8 cellular contexts compared by ENCODE assay signal in genomic region chr5:80959768-80960442, GRCh38. TPM values are rescaled to one million over a fixed set of nuclear protein-coding genes. Genes with fewer than 3 reads are reported as not detected.
DNase-seq lines count a peak whose midpoint lies in the region; TF ChIP-seq lines count a peak whose summit lies in the region.

A gene with protein sequence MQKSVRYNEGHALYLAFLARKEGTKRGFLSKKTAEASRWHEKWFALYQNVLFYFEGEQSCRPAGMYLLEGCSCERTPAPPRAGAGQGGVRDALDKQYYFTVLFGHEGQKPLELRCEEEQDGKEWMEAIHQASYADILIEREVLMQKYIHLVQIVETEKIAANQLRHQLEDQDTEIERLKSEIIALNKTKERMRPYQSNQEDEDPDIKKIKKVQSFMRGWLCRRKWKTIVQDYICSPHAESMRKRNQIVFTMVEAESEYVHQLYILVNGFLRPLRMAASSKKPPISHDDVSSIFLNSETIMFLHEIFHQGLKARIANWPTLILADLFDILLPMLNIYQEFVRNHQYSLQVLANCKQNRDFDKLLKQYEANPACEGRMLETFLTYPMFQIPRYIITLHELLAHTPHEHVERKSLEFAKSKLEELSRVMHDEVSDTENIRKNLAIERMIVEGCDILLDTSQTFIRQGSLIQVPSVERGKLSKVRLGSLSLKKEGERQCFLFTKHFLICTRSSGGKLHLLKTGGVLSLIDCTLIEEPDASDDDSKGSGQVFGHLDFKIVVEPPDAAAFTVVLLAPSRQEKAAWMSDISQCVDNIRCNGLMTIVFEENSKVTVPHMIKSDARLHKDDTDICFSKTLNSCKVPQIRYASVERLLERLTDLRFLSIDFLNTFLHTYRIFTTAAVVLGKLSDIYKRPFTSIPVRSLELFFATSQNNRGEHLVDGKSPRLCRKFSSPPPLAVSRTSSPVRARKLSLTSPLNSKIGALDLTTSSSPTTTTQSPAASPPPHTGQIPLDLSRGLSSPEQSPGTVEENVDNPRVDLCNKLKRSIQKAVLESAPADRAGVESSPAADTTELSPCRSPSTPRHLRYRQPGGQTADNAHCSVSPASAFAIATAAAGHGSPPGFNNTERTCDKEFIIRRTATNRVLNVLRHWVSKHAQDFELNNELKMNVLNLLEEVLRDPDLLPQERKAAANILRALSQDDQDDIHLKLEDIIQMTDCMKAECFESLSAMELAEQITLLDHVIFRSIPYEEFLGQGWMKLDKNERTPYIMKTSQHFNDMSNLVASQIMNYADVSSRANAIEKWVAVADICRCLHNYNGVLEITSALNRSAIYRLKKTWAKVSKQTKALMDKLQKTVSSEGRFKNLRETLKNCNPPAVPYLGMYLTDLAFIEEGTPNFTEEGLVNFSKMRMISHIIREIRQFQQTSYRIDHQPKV (N-terminal part only) (plus strand): TSS chr5:80960363. CDS start chr5:80960739, 376 bp downstream.

- no peaks in the 10 kb centered on the region for H4K20me1 ChIP-seq in neural cell (ENCODE audit: insufficient read depth)

- no peak for TF ChIP-seq EP300 in neural cell (conservative IDR thresholded peaks at IDR 0.05; ENCODE audit: poor library complexity, severe bottlenecking)

- TF ChIP-seq RAD21 in neural cell (conservative IDR thresholded peaks at IDR 0.05) = no peak

- no peak within 1 kb of the TSS for H3K4me2 ChIP-seq in neural cell (ENCODE audit: low read length)

- TF ChIP-seq CTCF in BE2C (IDR thresholded peaks at IDR 0.05; ENCODE audit: low read depth, low read length) = no peak
- no peak for TF ChIP-seq CTCF in fibroblast of the aortic adventitia (IDR thresholded peaks at IDR 0.05; ENCODE audit: insufficient read depth, low read length)
- TF ChIP-seq CTCF in neural cell (IDR thresholded peaks at IDR 0.05; ENCODE audit: poor library complexity, severe bottlenecking) = peak; percentile 10

- H2AFZ ChIP-seq in neural cell (ENCODE audit: low read depth, low read length) = no peak within 1 kb of the TSS

- no peaks in the 10 kb centered on the region for H3F3A ChIP-seq in neural cell (ENCODE audit: insufficient read depth, low read length, poor library complexity, severe bottlenecking)

- H3K9ac ChIP-seq in neural cell (ENCODE audit: low read length) = no peak within 1 kb of the TSS

- no peaks in the 10 kb centered on the region for H3K79me2 ChIP-seq in neural cell (replicated peaks; ENCODE audit: insufficient read depth, low read length)

- no peaks in the 10 kb centered on the region for H3K36me3 ChIP-seq in BE2C
- H3K36me3 ChIP-seq in neural cell (ENCODE audit: insufficient read depth, low read length) = no peaks in the 10 kb centered on the region

- no peaks in the 10 kb centered on the region for H3K4me1 ChIP-seq in BE2C

- H3K9me2 ChIP-seq in neural cell (ENCODE audit: insufficient read depth, low read length) = no peaks in the 10 kb centered on the region

- no peak within 1 kb of the TSS for H3K27ac ChIP-seq in neural cell (ENCODE audit: low read length)

- H3K4me3 ChIP-seq in BE2C (ENCODE audit: low read depth, low read length) (peak within 1 kb of the TSS; percentile 29), fibroblast of the aortic adventitia (ENCODE audit: low read depth, low read length) (peak within 1 kb of the TSS; percentile 62), neural cell (ENCODE audit: low read length) (peak within 1 kb of the TSS; percentile 66)

- DNase-seq in BE2C (peak; percentile 51), NCI-H69 (lab: John Stamatoyannopoulos, UW) (peak; percentile 60), fibroblast of the aortic adventitia (ENCODE audit: low read depth) (peak; percentile 21), superior temporal gyrus (ENCODE audit: extremely low spot score) (peak; percentile 51), GF-D8 (lab: John Stamatoyannopoulos, UW) (no peak), NCI-H2107 (lab: John Stamatoyannopoulos, UW) (no peak)
- DNase-seq in activated T-helper 9 cell treated with anti-CD3 and anti-CD28 coated beads, Interleukin-2, amount 50 U/mL, for 16 hours (ENCODE audit: low read depth) = peak; percentile 28

- no peaks in the 10 kb centered on the region for H3K9me3 ChIP-seq in BE2C
- H3K9me3 ChIP-seq in neural cell (ENCODE audit: low read length) = no peaks in the 10 kb centered on the region

- H3K27me3 ChIP-seq in BE2C = peaks cover 79% of the 10 kb centered on the region
- peaks cover 76% of the 10 kb centered on the region for H3K27me3 ChIP-seq in neural cell (ENCODE audit: insufficient read depth, low read depth, low read length)

TF ChIP-seq in neural cell, 6 proteins besides CTCF, POLR2A, EP300 and RAD21:
- TF ChIP-seq, protein P1, sequence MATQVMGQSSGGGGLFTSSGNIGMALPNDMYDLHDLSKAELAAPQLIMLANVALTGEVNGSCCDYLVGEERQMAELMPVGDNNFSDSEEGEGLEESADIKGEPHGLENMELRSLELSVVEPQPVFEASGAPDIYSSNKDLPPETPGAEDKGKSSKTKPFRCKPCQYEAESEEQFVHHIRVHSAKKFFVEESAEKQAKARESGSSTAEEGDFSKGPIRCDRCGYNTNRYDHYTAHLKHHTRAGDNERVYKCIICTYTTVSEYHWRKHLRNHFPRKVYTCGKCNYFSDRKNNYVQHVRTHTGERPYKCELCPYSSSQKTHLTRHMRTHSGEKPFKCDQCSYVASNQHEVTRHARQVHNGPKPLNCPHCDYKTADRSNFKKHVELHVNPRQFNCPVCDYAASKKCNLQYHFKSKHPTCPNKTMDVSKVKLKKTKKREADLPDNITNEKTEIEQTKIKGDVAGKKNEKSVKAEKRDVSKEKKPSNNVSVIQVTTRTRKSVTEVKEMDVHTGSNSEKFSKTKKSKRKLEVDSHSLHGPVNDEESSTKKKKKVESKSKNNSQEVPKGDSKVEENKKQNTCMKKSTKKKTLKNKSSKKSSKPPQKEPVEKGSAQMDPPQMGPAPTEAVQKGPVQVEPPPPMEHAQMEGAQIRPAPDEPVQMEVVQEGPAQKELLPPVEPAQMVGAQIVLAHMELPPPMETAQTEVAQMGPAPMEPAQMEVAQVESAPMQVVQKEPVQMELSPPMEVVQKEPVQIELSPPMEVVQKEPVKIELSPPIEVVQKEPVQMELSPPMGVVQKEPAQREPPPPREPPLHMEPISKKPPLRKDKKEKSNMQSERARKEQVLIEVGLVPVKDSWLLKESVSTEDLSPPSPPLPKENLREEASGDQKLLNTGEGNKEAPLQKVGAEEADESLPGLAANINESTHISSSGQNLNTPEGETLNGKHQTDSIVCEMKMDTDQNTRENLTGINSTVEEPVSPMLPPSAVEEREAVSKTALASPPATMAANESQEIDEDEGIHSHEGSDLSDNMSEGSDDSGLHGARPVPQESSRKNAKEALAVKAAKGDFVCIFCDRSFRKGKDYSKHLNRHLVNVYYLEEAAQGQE (IDR thresholded peaks at IDR 0.05; ENCODE audit: borderline replicate concordance) = no peak
- TF ChIP-seq EZH2 (IDR thresholded peaks at IDR 0.05; ENCODE audit: borderline replicate concordance, insufficient read depth, low read length, poor library complexity, severe bottlenecking) (no peak), SMC3 (conservative IDR thresholded peaks at IDR 0.05; ENCODE audit: poor library complexity) (no peak), MXI1 (conservative IDR thresholded peaks at IDR 0.05; ENCODE audit: poor library complexity, severe bottlenecking) (no peak), TAF1 (IDR thresholded peaks at IDR 0.05; ENCODE audit: low read depth) (no peak), POLR2AphosphoS5 (IDR thresholded peaks at IDR 0.05) (no peak)
TF ChIP-seq in neural cell: peak in this region for 0.

RNA-seq across cellular contexts. Expression of the gene that starts here (rescaled TPM):
- 2.0 TPM for polyA plus RNA-seq in BE2C (2012; ENCODE audit: insufficient read depth, insufficient read length, low read depth)
- 0.49 and 3.3 TPM in 2 replicates for total RNA-seq in fibroblast of the aortic adventitia (ENCODE audit: low replicate concordance)
- 0.08 and 0.42 TPM in 2 replicates for polyA plus RNA-seq in neural cell
- 0.46 and 0.49 TPM in 2 replicates for polyA minus RNA-seq in neural cell

Comparison
In these comparisons a context has a peak if more than half of its experiments do, and no peak if none do; other contexts are left out.
1. DNase-seq: peak in BE2C (single experiment), NCI-H69 (single experiment), activated T-helper 9 cell treated with anti-CD3 and anti-CD28 coated beads, Interleukin-2, amount 50 U/mL, for 16 hours (single experiment), fibroblast of the aortic adventitia (single experiment) and superior temporal gyrus (single experiment); none in GF-D8 (single experiment) and NCI-H2107 (single experiment).
2. Peak in every context shown above with its lines, with median percentiles within 50 percentile points of each other: H3K4me3 ChIP-seq.